12 cellular contexts compared by ENCODE assay signal in the genomic region with DNA sequence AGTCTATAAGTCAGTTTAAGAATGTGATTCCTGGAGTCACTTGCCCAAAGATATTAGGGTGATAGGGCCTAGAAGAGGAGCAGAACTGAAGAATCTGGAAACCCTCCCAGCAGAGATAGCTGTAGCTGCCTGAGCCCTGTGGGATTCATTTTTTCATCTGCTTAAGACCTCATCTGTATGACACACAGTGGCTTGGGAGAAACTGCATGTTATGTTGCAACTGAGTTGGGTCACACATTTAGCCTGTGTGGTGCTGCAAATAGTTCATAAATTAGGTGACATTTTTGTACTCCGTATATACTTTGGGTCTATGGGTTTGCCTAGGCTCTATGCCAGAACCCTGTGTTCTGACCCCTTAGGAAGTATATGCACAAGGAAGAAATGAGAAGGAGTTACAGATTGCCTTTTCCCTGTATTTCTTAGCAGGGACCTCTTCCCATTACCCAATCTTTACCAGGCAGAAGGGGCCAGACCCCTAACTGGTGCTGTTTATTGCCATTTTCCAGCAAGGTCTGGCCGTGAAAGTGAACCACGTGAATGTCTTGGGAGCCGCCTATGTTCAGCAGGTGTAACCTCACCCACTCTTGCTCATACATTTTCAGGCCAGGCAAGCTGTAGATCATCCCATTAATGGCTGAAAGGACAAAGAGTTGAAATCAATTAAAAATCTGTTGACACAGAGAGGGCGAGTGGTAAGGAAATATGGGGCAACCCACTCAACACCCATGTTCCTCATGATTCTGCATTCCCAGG. TPM values are rescaled to one million over a fixed set of nuclear protein-coding genes. Genes with fewer than 3 reads are reported as not detected.
DNase-seq lines count a peak whose midpoint lies in the region; ATAC-seq and TF ChIP-seq lines count a peak whose summit lies in the region.
"Had no signal": no experiment of that assay in that cellular context is flagged by ENCODE, and none has a peak within 500 bp of the region (broad histone marks: within the 10 kb centered on the region; RNA-seq: fewer than 3 reads in every experiment).

No MANE protein-coding gene starts in this region.

- DNase-seq in SIG-M5 treated with dmso at 0.1 percent for 504 hours (lab: John Stamatoyannopoulos, UW; ENCODE audit: unreplicated experiment) (peak; percentile 8), SIG-M5 (lab: John Stamatoyannopoulos, UW) (no peak), SK-N-MC (ENCODE audit: low read depth, low spot score) (no peak), foreskin keratinocyte (peak in 1 of 2 donors; percentile 40), 8988T (no peak)
- DNase-seq in stimulated activated CD4-positive, alpha-beta T cell treated with anti-CD3 and anti-CD28 coated beads, Interleukin-4, amount 100 ng/mL, for 4 hours: no peak
- DNase-seq: activated T-cell treated with anti-CD3 and anti-CD28 coated beads, Interleukin-2, amount 50 U/mL, for 1 hour; GDM1; Karpas-422 had no signal

- H3K4me1 ChIP-seq in foreskin keratinocyte (peaks cover 18% of the 10 kb centered on the region), subcutaneous abdominal adipose tissue (ENCODE audit: control insufficient read depth in 5 of 5, insufficient read depth in 5 of 5, low read length in 5 of 5) (peaks cover 0 to 15% (median 14%) of the 10 kb centered on the region in 5 donors)

- ATAC-seq in foreskin keratinocyte (peak; percentile 57), HG02973 (IDR thresholded peaks at IDR 0.05; ENCODE audit: unreplicated experiment) (no peak)

- no peaks in the 10 kb centered on the region for H3K27me3 ChIP-seq in foreskin keratinocyte
- no peaks in the 10 kb centered on the region for H3K27me3 ChIP-seq in subcutaneous abdominal adipose tissue (ENCODE audit: control insufficient read depth in 5 of 5, insufficient read depth in 4 of 5, low read length in 5 of 5)

- H3K36me3 ChIP-seq in SK-N-MC (ENCODE audit: insufficient read depth, low read length): no peaks in the 10 kb centered on the region
- H3K36me3 ChIP-seq in subcutaneous abdominal adipose tissue (ENCODE audit: control insufficient read depth in 5 of 5, insufficient read depth in 5 of 5, low read length in 5 of 5): no peaks in the 10 kb centered on the region

- H3K9ac ChIP-seq in SK-N-MC (ENCODE audit: insufficient read length): no peak overlapping the region
- H3K9ac ChIP-seq in subcutaneous abdominal adipose tissue (ENCODE audit: low read length in 5 of 5): peak overlapping the region in 1 of 5 donors; percentile 20

- H3K27ac ChIP-seq in SK-N-MC (peak overlapping the region; percentile 75; the same call in 1 of the 2 replicates), foreskin keratinocyte (no peak overlapping the region), subcutaneous abdominal adipose tissue (ENCODE audit: low read depth, low read length) (peak overlapping the region; percentile 0)

- no peak overlapping the region for H3K4me3 ChIP-seq in SK-N-MC
- no peak overlapping the region for H3K4me3 ChIP-seq in subcutaneous abdominal adipose tissue (ENCODE audit: low read depth in 1 of 5, low read length in 5 of 5)

- H3K9me3 ChIP-seq in SK-N-MC (ENCODE audit: low read depth, low read length): no peaks in the 10 kb centered on the region
- H3K9me3 ChIP-seq in subcutaneous abdominal adipose tissue (ENCODE audit: control insufficient read depth in 5 of 5, low read length in 5 of 5): no peaks in the 10 kb centered on the region

- TF ChIP-seq CTCF in foreskin keratinocyte (conservative IDR thresholded peaks at IDR 0.05): no peak

RNA-seq across cellular contexts. Expression of a gene that starts 41.9 kb away (rescaled TPM):
- total RNA-seq in foreskin keratinocyte: 7.3 and 8.7 TPM in 2 replicates
- 2.6 and 4.0 TPM in 2 replicates for polyA plus RNA-seq in foreskin keratinocyte

RNA-seq across cellular contexts. Expression of a gene that starts 58.6 kb away (rescaled TPM):
- total RNA-seq in foreskin keratinocyte: not detected in 2 replicates
- not detected in 2 replicates for polyA plus RNA-seq in foreskin keratinocyte
- polyA plus RNA-seq: AG04450 had no signal
